12 cellular contexts compared by ENCODE assay signal in genomic region chr15:100862162-100862561, GRCh38. TPM values are rescaled to one million over a fixed set of nuclear protein-coding genes. Genes with fewer than 3 reads are reported as not detected.
"Had no signal": no experiment of that assay in that cellular context is flagged by ENCODE, and none has a peak within 500 bp of the region (broad histone marks: within the 10 kb centered on the region; RNA-seq: fewer than 3 reads in every experiment).

No MANE protein-coding gene starts in this region.

- H3K36me3 ChIP-seq: brain microvascular endothelial cell, pancreas, upper lobe of left lung had no signal

- H3K27me3 ChIP-seq: brain microvascular endothelial cell, pancreas, upper lobe of left lung had no signal

- H3K36me3 Mint-ChIP-seq: activated naive CD8-positive, alpha-beta T cell treated with anti-CD3 and anti-CD28 coated beads for 36 hours had no signal

- H3K4me1 ChIP-seq: pancreas, upper lobe of left lung had no signal

- DNase-seq: activated CD4-positive, alpha-beta T cell treated with anti-CD3 and anti-CD28 coated beads, Interleukin-2, amount 10 ng/mL, durations not matched to agents 7 days and 5 days; activated naive CD8-positive, alpha-beta T cell treated with anti-CD3 and anti-CD28 coated beads for 36 hours; brain microvascular endothelial cell; dermis blood vessel endothelial cell; endodermal cell; islet precursor cell; mesendoderm; pancreas; stimulated activated naive CD4-positive, alpha-beta T cell; upper lobe of left lung had no signal

- H3K27ac Mint-ChIP-seq: activated CD4-positive, alpha-beta T cell treated with anti-CD3 and anti-CD28 coated beads, Interleukin-2, amount 10 ng/mL, durations not matched to agents 7 days and 5 days; activated naive CD8-positive, alpha-beta T cell treated with anti-CD3 and anti-CD28 coated beads for 36 hours; activated T-helper 1 cell treated with anti-CD3 and anti-CD28 coated beads, Interleukin-12 subunit alpha, Interleukin-12 subunit beta, Interleukin-2, Interleukin-4 antibody, amounts not matched to agents 30 ng/mL and 10 ng/mL and 1 ng/mL, durations not matched to agents 14 hours and 24 hours and 36 hours; endodermal cell had no signal

- H3K4me1 Mint-ChIP-seq: activated CD4-positive, alpha-beta T cell treated with anti-CD3 and anti-CD28 coated beads, Interleukin-2, amount 10 ng/mL, durations not matched to agents 7 days and 5 days; activated naive CD8-positive, alpha-beta T cell treated with anti-CD3 and anti-CD28 coated beads for 36 hours had no signal

- H3K4me3 ChIP-seq: pancreas, upper lobe of left lung had no signal

- H3K9me3 ChIP-seq: pancreas had no signal

- H3K27ac ChIP-seq: brain microvascular endothelial cell, upper lobe of left lung had no signal

- H3K9me3 Mint-ChIP-seq: activated CD4-positive, alpha-beta T cell treated with anti-CD3 and anti-CD28 coated beads, Interleukin-2, amount 10 ng/mL, durations not matched to agents 7 days and 5 days; activated T-helper 1 cell treated with anti-CD3 and anti-CD28 coated beads, Interleukin-12 subunit alpha, Interleukin-12 subunit beta, Interleukin-2, Interleukin-4 antibody, amounts not matched to agents 30 ng/mL and 10 ng/mL and 1 ng/mL, durations not matched to agents 14 hours and 24 hours and 36 hours had no signal

- H3K4me3 Mint-ChIP-seq: activated CD4-positive, alpha-beta T cell treated with anti-CD3 and anti-CD28 coated beads, Interleukin-2, amount 10 ng/mL, durations not matched to agents 7 days and 5 days; activated naive CD8-positive, alpha-beta T cell treated with anti-CD3 and anti-CD28 coated beads for 36 hours; activated T-helper 1 cell treated with anti-CD3 and anti-CD28 coated beads, Interleukin-12 subunit alpha, Interleukin-12 subunit beta, Interleukin-2, Interleukin-4 antibody, amounts not matched to agents 30 ng/mL and 10 ng/mL and 1 ng/mL, durations not matched to agents 14 hours and 24 hours and 36 hours; endodermal cell had no signal

RNA-seq across cellular contexts. Expression of gene ALDH1A3, which starts 17.5 kb away (rescaled TPM):
- total RNA-seq: activated CD4-positive, alpha-beta T cell treated with anti-CD3 and anti-CD28 coated beads, Interleukin-2, amount 10 ng/mL, durations not matched to agents 7 days and 5 days; activated CD8-positive, alpha-beta memory T cell treated with anti-CD3 and anti-CD28 coated beads for 36 hours; activated naive CD8-positive, alpha-beta T cell treated with anti-CD3 and anti-CD28 coated beads for 36 hours; activated T-helper 1 cell treated with anti-CD3 and anti-CD28 coated beads, Interleukin-12 subunit alpha, Interleukin-12 subunit beta, Interleukin-2, Interleukin-4 antibody, amounts not matched to agents 30 ng/mL and 10 ng/mL and 1 ng/mL, durations not matched to agents 14 hours and 24 hours and 36 hours had no signal
